In the genomic region with DNA sequence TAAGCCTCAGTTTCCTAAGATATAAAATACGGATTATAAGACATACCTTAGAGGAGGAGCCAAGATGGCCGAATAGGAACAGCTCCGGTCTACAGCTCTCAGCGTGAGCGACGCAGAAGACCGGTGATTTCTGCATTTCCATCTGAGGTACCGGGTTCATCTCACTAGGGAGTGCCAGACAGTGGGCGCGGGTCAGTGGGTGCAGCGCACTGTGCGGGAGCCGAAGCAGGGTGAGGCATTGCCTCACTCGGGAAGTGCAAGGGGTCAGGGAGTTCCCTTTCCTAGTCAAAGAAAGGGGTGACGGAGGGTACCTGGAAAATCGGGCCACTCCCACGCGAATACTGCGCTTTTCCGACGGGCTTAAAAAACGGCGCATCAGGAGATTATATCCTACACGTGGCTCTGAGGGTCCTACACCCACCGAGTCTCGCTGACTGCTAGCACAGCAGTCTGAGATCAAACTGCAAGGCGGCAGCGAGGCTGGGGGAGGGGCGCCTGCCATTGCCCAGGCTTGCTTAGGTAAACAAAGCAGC, we compare ENCODE assay signal across 8 cellular contexts.
DNase-seq lines count a peak whose midpoint lies in the region; ATAC-seq and TF ChIP-seq lines count a peak whose summit lies in the region.
"Not testable (repeated sequence)": the region's sequence is repeated elsewhere in the genome, so short reads cannot be mapped to it uniquely, and the experiment has no call there.

No MANE protein-coding gene starts in this region.

- ATAC-seq in WTC11, result not testable (repeated sequence)

- TF ChIP-seq CTCF in WTC11 (IDR thresholded peaks at IDR 0.05); fibroblast of villous mesenchyme (IDR thresholded peaks at IDR 0.05; ENCODE audit: insufficient read depth, low read depth, low read length); nephron progenitor cell (IDR thresholded peaks at IDR 0.05); smooth muscle cell (IDR thresholded peaks at IDR 0.05; ENCODE audit: borderline replicate concordance, insufficient read depth, poor library complexity, severe bottlenecking): not testable (repeated sequence)

- H2AFZ ChIP-seq in smooth muscle cell (ENCODE audit: low read depth), result peak overlapping the region; percentile 20

- H3K27me3 ChIP-seq in HUES64 (ENCODE audit: insufficient read depth, low read length); smooth muscle cell (ENCODE audit: low read depth): not testable (repeated sequence)

- not testable (repeated sequence) for H3F3A ChIP-seq in smooth muscle cell (ENCODE audit: low read depth)

- H4K20me1 ChIP-seq in smooth muscle cell (ENCODE audit: low read depth), result not testable (repeated sequence)

- peak overlapping the region; percentile 96 for H3K27ac Mint-ChIP-seq in WTC11
- H3K27ac Mint-ChIP-seq in nephron progenitor cell, result peak overlapping the region; percentile 96

- H3K36me3 ChIP-seq in HUES64 (ENCODE audit: insufficient read depth, low read length); smooth muscle cell (ENCODE audit: low read depth): not testable (repeated sequence)

- not testable (repeated sequence) for H3K9me3 ChIP-seq in HUES64 (ENCODE audit: insufficient read depth, low read depth, low read length); iPS-18c (ENCODE audit: control insufficient read depth, insufficient read depth, low read length); smooth muscle cell (replicated peaks; ENCODE audit: low read depth)

- peak overlapping the region; percentile 77 for H3K9ac ChIP-seq in HUES64 (ENCODE audit: low read depth, low read length)
- H3K9ac ChIP-seq in smooth muscle cell (ENCODE audit: low read depth), result peak overlapping the region; percentile 38

- H3K27ac ChIP-seq in HUES64 (ENCODE audit: low read depth, low read length), result not testable (repeated sequence)
- H3K27ac ChIP-seq in smooth muscle cell (ENCODE audit: low read depth), result peak overlapping the region; percentile 29

- H3K4me3 Mint-ChIP-seq in WTC11, result peak overlapping the region; percentile 98
- H3K4me3 Mint-ChIP-seq in nephron progenitor cell, result peak overlapping the region; percentile 84

- peaks cover 19% of the 10 kb centered on the region for H3K9me3 Mint-ChIP-seq in WTC11
- peaks cover 48% of the 10 kb centered on the region for H3K9me3 Mint-ChIP-seq in nephron progenitor cell

- peak overlapping the region; percentile 75 for H3K4me2 ChIP-seq in smooth muscle cell

- H3K4me3 ChIP-seq in HUES64 (ENCODE audit: low read length) (peak overlapping the region; percentile 53), fibroblast of villous mesenchyme (ENCODE audit: low read depth, low read length) (peak overlapping the region; percentile 60), iPS-18c (ENCODE audit: insufficient read depth, low read depth, low read length) (peak overlapping the region; percentile 41; the same call in 1 of the 2 replicates), smooth muscle cell (peak overlapping the region; percentile 55)

- POLR2A ChIA-PET in WTC11 (lab: Charles Lee), result not testable (repeated sequence)

- peaks cover 22% of the 10 kb centered on the region for H3K36me3 Mint-ChIP-seq in WTC11
- peaks cover 30% of the 10 kb centered on the region for H3K36me3 Mint-ChIP-seq in nephron progenitor cell (ENCODE audit: low read depth)

- CTCF ChIA-PET in WTC11 (lab: Charles Lee), result interaction anchor here (0.5 to 0.9 kb wide), 2 partner anchors 60 to 61 kb away, joined by 3 read pairs; no protein-coding TSS in a partner anchor

- 34% methylated on average over 29 of the region's 29 CpGs for WGBS in HUES64
- WGBS in smooth muscle cell (ENCODE audit: low lambda C conversion rate), result 44% methylated on average over 29 of the region's 29 CpGs

- H3K4me1 Mint-ChIP-seq in WTC11 (peaks cover 31% of the 10 kb centered on the region), nephron progenitor cell (peaks cover 29% of the 10 kb centered on the region)

- DNase-seq in ELF-1 (ENCODE audit: low read depth, low spot score) (peak; percentile 73), NCI-H526 treated with DMSO at 0.1 percent for 48 hours (lab: John Stamatoyannopoulos, UW) (peak; percentile 31), WTC11 (ENCODE audit: low spot score) (peak; percentile 13)
- not testable (repeated sequence) for DNase-seq in fibroblast of villous mesenchyme (ENCODE audit: low read depth); nephron progenitor cell; smooth muscle cell (lab: John Stamatoyannopoulos, UW; ENCODE audit: unreplicated experiment)

- H3K27me3 Mint-ChIP-seq in WTC11 (ENCODE audit: low read depth); nephron progenitor cell (ENCODE audit: low read depth, poor library complexity): not testable (repeated sequence)

- not testable (repeated sequence) for H3K79me2 ChIP-seq in smooth muscle cell (ENCODE audit: low read depth)

- H3K4me1 ChIP-seq in HUES64 (ENCODE audit: insufficient read depth, low read length); smooth muscle cell (ENCODE audit: low read depth): not testable (repeated sequence)
